Comparison of ENCODE assay signal across 2 cellular contexts in genomic region chr19:11390933-11391680, GRCh38.
A peak's percentile ranks its signal among the peaks of the same experiment; 100 is the strongest.
TF ChIP-seq lines count a peak whose summit lies in the region.

No MANE protein-coding gene starts in this region.

TF ChIP-seq in HCT116, 20 proteins besides CTCF, POLR2A, EP300 and RAD21:
- no peak for TF ChIP-seq EZH2 (IDR thresholded peaks at IDR 0.05)
- TF ChIP-seq CBX3 (IDR thresholded peaks at IDR 0.05; ENCODE audit: low read depth) = no peak
- TF ChIP-seq ATF3 (IDR thresholded peaks at IDR 0.05) = no peak
- TF ChIP-seq SRF (IDR thresholded peaks at IDR 0.05; ENCODE audit: low read depth) = no peak
- no peak for TF ChIP-seq ZBTB33 (IDR thresholded peaks at IDR 0.05; ENCODE audit: extremely low read depth, insufficient replicate concordance, low read length)
- TF ChIP-seq, protein P1, sequence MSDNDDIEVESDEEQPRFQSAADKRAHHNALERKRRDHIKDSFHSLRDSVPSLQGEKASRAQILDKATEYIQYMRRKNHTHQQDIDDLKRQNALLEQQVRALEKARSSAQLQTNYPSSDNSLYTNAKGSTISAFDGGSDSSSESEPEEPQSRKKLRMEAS (IDR thresholded peaks at IDR 0.05) = no peak
- TF ChIP-seq POLR2AphosphoS5 (IDR thresholded peaks at IDR 0.05; ENCODE audit: low read depth, low read length) = no peak
- TF ChIP-seq SIN3A (IDR thresholded peaks at IDR 0.05; ENCODE audit: low read depth) = no peak
- TF ChIP-seq TCF7L2 (IDR thresholded peaks at IDR 0.05; ENCODE audit: borderline replicate concordance, extremely low read depth, insufficient read depth, insufficient read length) = no peak
- no peak for TF ChIP-seq JUND (IDR thresholded peaks at IDR 0.05)
- TF ChIP-seq ZNF274 (IDR thresholded peaks at IDR 0.05; ENCODE audit: low read depth, low read length) = no peak
- TF ChIP-seq REST (IDR thresholded peaks at IDR 0.05; ENCODE audit: low read depth) = no peak
- TF ChIP-seq ELF1 (IDR thresholded peaks at IDR 0.05; ENCODE audit: borderline replicate concordance, low read depth) = no peak
- TF ChIP-seq CEBPB (IDR thresholded peaks at IDR 0.05; ENCODE audit: low read depth) = no peak
- no peak for TF ChIP-seq SP1 (IDR thresholded peaks at IDR 0.05; ENCODE audit: low read depth)
- TF ChIP-seq YY1 (IDR thresholded peaks at IDR 0.05; ENCODE audit: extremely low read depth, insufficient replicate concordance, low read depth, low read length) = no peak
- no peak for TF ChIP-seq EGR1 (IDR thresholded peaks at IDR 0.05; ENCODE audit: low read depth)
- no peak for TF ChIP-seq EZH2phosphoT487 (IDR thresholded peaks at IDR 0.05; ENCODE audit: borderline replicate concordance)
TF ChIP-seq in HCT116: peak in this region for 0.

TF ChIP-seq in H1, 55 proteins besides CTCF, POLR2A, EP300 and RAD21:
- TF ChIP-seq SP1 (IDR thresholded peaks at IDR 0.05; ENCODE audit: low read depth, low read length) (0 out of 2 replicates have a peak, but pooled peaks have one; percentile 51), BACH1 (IDR thresholded peaks at IDR 0.05; ENCODE audit: low read length) (no peak)
- TF ChIP-seq, protein P1 (IDR thresholded peaks at IDR 0.05) = no peak
